17 cellular contexts compared by ENCODE assay signal in genomic region chr10:112782176-112782907, GRCh38.
DNase-seq lines count a peak whose midpoint lies in the region; ATAC-seq and TF ChIP-seq lines count a peak whose summit lies in the region.
"Had no signal": no experiment of that assay in that cellular context is flagged by ENCODE, and none has a peak within 500 bp of the region (broad histone marks: within the 10 kb centered on the region; RNA-seq: fewer than 3 reads in every experiment).

No MANE protein-coding gene starts in this region.

- DNase-seq in SJCRH30 (peak; percentile 22 to 57), Right ventricle myocardium superior (peak; percentile 89), mucosa of gallbladder (ENCODE audit: low spot score) (peak; percentile 62), testis (peak; percentile 41), inferior parietal cortex (ENCODE audit: extremely low spot score) (no peak), NCI-H1417 treated with DMSO at 0.1 percent for 48 hours (lab: John Stamatoyannopoulos, UW) (no peak), ascending aorta (ENCODE audit: low spot score in 2 of 2) (no peak)
- DNase-seq: CD8-positive, alpha-beta T cell; foreskin melanocyte; naive thymus-derived CD4-positive, alpha-beta T cell; NCI-H1930; RPMI8226 had no signal

- H3K27me3 ChIP-seq in SJCRH30: no peaks in the 10 kb centered on the region
- no peaks in the 10 kb centered on the region for H3K27me3 ChIP-seq in testis
- H3K27me3 ChIP-seq in ascending aorta: no peaks in the 10 kb centered on the region
- H3K27me3 ChIP-seq: vagina had no signal

- peak; percentile 91 for ATAC-seq in Right ventricle myocardium superior (ENCODE audit: poor library complexity)
- no peak for ATAC-seq in GM21526 (IDR thresholded peaks at IDR 0.05; ENCODE audit: low FRiP score, unreplicated experiment)
- ATAC-seq: CD8-positive, alpha-beta T cell; K562; left lobe of liver; naive thymus-derived CD4-positive, alpha-beta T cell; stimulated activated effector memory CD8-positive, alpha-beta T cell treated with anti-CD3 and anti-CD28 coated beads, Interleukin-12 subunit alpha, Interleukin-12 subunit beta, amount 100 ng/mL, for 72 hours had no signal

- H3K27ac ChIP-seq in SJCRH30: peak overlapping the region; percentile 69
- H3K27ac ChIP-seq in testis: no peak overlapping the region
- H3K27ac ChIP-seq in ascending aorta: no peak overlapping the region
- H3K27ac ChIP-seq: vagina had no signal

- peaks cover 33% of the 10 kb centered on the region for H3K4me1 ChIP-seq in SJCRH30
- H3K4me1 ChIP-seq in testis: no peaks in the 10 kb centered on the region
- no peaks in the 10 kb centered on the region for H3K4me1 ChIP-seq in ascending aorta

- WGBS in testis, 2 donors: 76 to 86% methylated on average over 18 of the region's 18 CpGs

- intact Hi-C loops in Right ventricle myocardium superior (cut with DNase I) (no loop called here), testis (cut with DNase I; ENCODE audit: low total_unique reads) (no loop called here), ascending aorta (cut with DNase I) (no loop called here)

- no peaks in the 10 kb centered on the region for H3K9me3 ChIP-seq in SJCRH30 (replicated peaks)
- H3K9me3 ChIP-seq in testis: no peaks in the 10 kb centered on the region
- no peaks in the 10 kb centered on the region for H3K9me3 ChIP-seq in ascending aorta
- H3K9me3 ChIP-seq: vagina had no signal

- H3K36me3 ChIP-seq in SJCRH30 (no peaks in the 10 kb centered on the region), testis (ENCODE audit: low read depth, missing control alignments) (no peaks in the 10 kb centered on the region), ascending aorta (no peaks in the 10 kb centered on the region)
- H3K36me3 ChIP-seq: vagina had no signal

- no peak for TF ChIP-seq POLR2A in testis (IDR thresholded peaks at IDR 0.05)

- H3K4me3 ChIP-seq in SJCRH30 (no peak overlapping the region), testis (no peak overlapping the region), ascending aorta (no peak overlapping the region)
- H3K4me3 ChIP-seq: K562, vagina had no signal

- TF ChIP-seq CTCF in testis (IDR thresholded peaks at IDR 0.05) (no peak), ascending aorta (IDR thresholded peaks at IDR 0.05) (no peak)

Comparison
In these comparisons a context has a peak if more than half of its experiments do, and no peak if none do; other contexts are left out.
1. DNase-seq: peak in SJCRH30 (2 of 2), Right ventricle myocardium superior (single experiment), mucosa of gallbladder (single experiment) and testis (single experiment); none in inferior parietal cortex (single experiment), NCI-H1417 treated with DMSO at 0.1 percent for 48 hours (single experiment) and ascending aorta (0 of 2).